In genomic region chr1:227733751-227734545, GRCh38 we compare ENCODE assay signal across 8 cellular contexts. TPM values are rescaled to one million over a fixed set of nuclear protein-coding genes. Genes with fewer than 3 reads are reported as not detected.
DNase-seq lines count a peak whose midpoint lies in the region; ATAC-seq, FAIRE-seq and TF ChIP-seq lines count a peak whose summit lies in the region.

No MANE protein-coding gene starts in this region.

- peaks cover 65% of the 10 kb centered on the region for H3K79me2 ChIP-seq in DND-41 (ENCODE audit: insufficient read depth, low read length)

- 64% methylated on average over 14 of the region's 24 CpGs for WGBS in esophagus muscularis mucosa
- 45 to 50% methylated on average over 23 to 24 of the region's 24 CpGs for WGBS in pancreas, 2 donors

- H3K36me3 ChIP-seq in DND-41 (ENCODE audit: insufficient read depth, low read length) = peaks cover 40% of the 10 kb centered on the region
- peaks cover 0 to 33% (median 28%) of the 10 kb centered on the region in 4 donors for H3K36me3 ChIP-seq in esophagus muscularis mucosa
- peaks cover 0 to 6% (median 0%) of the 10 kb centered on the region in 3 donors for H3K36me3 ChIP-seq in pancreas

- no peaks in the 10 kb centered on the region for H3K9me3 ChIP-seq in DND-41 (ENCODE audit: insufficient read depth, low read length, severe bottlenecking)
- no peaks in the 10 kb centered on the region for H3K9me3 ChIP-seq in esophagus muscularis mucosa
- no peaks in the 10 kb centered on the region for H3K9me3 ChIP-seq in pancreas

- TF ChIP-seq CTCF in DND-41 (IDR thresholded peaks at IDR 0.05; ENCODE audit: borderline replicate concordance, extremely low read depth, low read length, poor library complexity, severe bottlenecking) (no peak), RWPE1 (conservative IDR thresholded peaks at IDR 0.05; ENCODE audit: low read depth) (no peak), esophagus muscularis mucosa (IDR thresholded peaks at IDR 0.05) (no peak), pancreas (IDR thresholded peaks at IDR 0.05) (no peak)

- peak overlapping the region; percentile 86 for H3K27ac ChIP-seq in DND-41 (ENCODE audit: low read length)
- peak overlapping the region; percentile 73 for H3K27ac ChIP-seq in RWPE1
- H3K27ac ChIP-seq in esophagus muscularis mucosa (replicated peaks in 1 of 4) = peak overlapping the region; percentile 85 to 94 (median 88)
- peak overlapping the region in 1 of 4 donors; percentile 33 for H3K27ac ChIP-seq in pancreas

- peaks cover 53% of the 10 kb centered on the region for H4K20me1 ChIP-seq in DND-41 (ENCODE audit: insufficient read depth, low read length)

- H3K27me3 ChIP-seq in DND-41 (ENCODE audit: insufficient read depth, low read length, poor library complexity) (no peaks in the 10 kb centered on the region), esophagus muscularis mucosa (no peaks in the 10 kb centered on the region), pancreas (no peaks in the 10 kb centered on the region)

- H3K4me3 ChIP-seq in DND-41 (ENCODE audit: low read depth in 1 of 2, low read length in 2 of 2) (peak overlapping the region; percentile 88 to 95; a peak in 3 of 4 replicates), esophagus muscularis mucosa (peak overlapping the region; percentile 80 to 100 (median 84)), pancreas (peak overlapping the region; percentile 87 to 97 (median 93))

- H2AFZ ChIP-seq in DND-41 (ENCODE audit: low read depth, low read length) = peak overlapping the region; percentile 94; the same call in 1 of the 2 replicates

- no peak for FAIRE-seq in pancreas (lab: Jason Lieb, UNC)

- TF ChIP-seq POLR2A in esophagus muscularis mucosa (IDR thresholded peaks at IDR 0.05; ENCODE audit: low read depth) = no peak

- peak overlapping the region; percentile 96 for H3K9ac ChIP-seq in DND-41 (ENCODE audit: low read depth, low read length)

- no peak for TF ChIP-seq EP300 in esophagus muscularis mucosa (IDR thresholded peaks at IDR 0.05)

- DNase-seq in DND-41 = no peak
- no peak for DNase-seq in RWPE1 (ENCODE audit: low spot score)
- DNase-seq in esophagus muscularis mucosa (ENCODE audit: extremely low spot score) = no peak
- DNase-seq in pancreas = peak in 2 of 6 donors; percentile 20 to 27
- DNase-seq in G401 (ENCODE audit: low spot score) = no peak
- no peak for DNase-seq in activated CD4-positive, CD25-positive, alpha-beta regulatory T cell treated with anti-CD3 and anti-CD28 coated beads, Interleukin-2, amount 50 U/mL, for 72 hours
- DNase-seq in NCI-H1417 treated with DMSO at 0.1 percent for 48 hours (lab: John Stamatoyannopoulos, UW) = no peak

- H3K4me2 ChIP-seq in DND-41 (ENCODE audit: insufficient read depth, low read length) = peak overlapping the region; percentile 99

- POLR2A ChIA-PET in RWPE1 (lab: Yijun Ruan, JAX; ENCODE audit: low non-redundant PET) = interaction anchor here (0.6 kb wide), 1 partner anchor 341 kb away, joined by 6 read pairs; no protein-coding TSS in a partner anchor

- peaks cover 50% of the 10 kb centered on the region for H3K4me1 ChIP-seq in DND-41 (ENCODE audit: insufficient read depth, low read length)
- peaks cover 39 to 76% (median 62%) of the 10 kb centered on the region in 4 donors for H3K4me1 ChIP-seq in esophagus muscularis mucosa
- peaks cover 5 to 23% (median 18%) of the 10 kb centered on the region in 3 donors for H3K4me1 ChIP-seq in pancreas

- intact Hi-C loops in esophagus muscularis mucosa (cut with DNase I) = no loop called here
- intact Hi-C loops in pancreas (cut with DNase I) = no loop called here

- no peak for ATAC-seq in DND-41 (ENCODE audit: insufficient read depth, low read depth)
- no peak for ATAC-seq in pancreas
- no peak for ATAC-seq in HG02970 (IDR thresholded peaks at IDR 0.05; ENCODE audit: low FRiP score, unreplicated experiment)

- CTCF ChIA-PET in RWPE1 (lab: Yijun Ruan, JAX) = no interaction called here

- in situ Hi-C loops in G401 (cut with HindIII; ENCODE audit: low sequenced_read_pairs) = no loop called here

RNA-seq across cellular contexts. Expression of gene JMJD4, which starts 1.2 kb away (rescaled TPM):
- 10 to 100 TPM; 10.8 to 18.4 (median 14.2) TPM for total RNA-seq in esophagus muscularis mucosa
- total RNA-seq in pancreas = 1 to 10 TPM; 4.8 to 9.9 (median 8.5) TPM
- polyA plus RNA-seq in pancreas = 10 to 100 TPM; 12.4 to 14.8 TPM
- total RNA-seq in G401 (2014; rRNA removed; shearing (Covaris generic)) = 38.3 and 38.7 TPM in 2 replicates

RNA-seq across cellular contexts. Expression of gene SNAP47, which starts 1.3 kb away (rescaled TPM):
- total RNA-seq in esophagus muscularis mucosa (10 to 100 TPM; 26.6 to 41.0 (median 38.8) TPM), pancreas (10 to 100 TPM; 12.3 to 21.5 (median 14.7) TPM)
- polyA plus RNA-seq in pancreas = 10 to 100 TPM; 12.7 to 18.4 TPM
- total RNA-seq in G401 (2014; rRNA removed; shearing (Covaris generic)) = 72.9 and 84.9 TPM in 2 replicates
